In genomic region chr3:172257638-172258400, GRCh38 we compare ENCODE assay signal across 13 cellular contexts.
DNase-seq lines count a peak whose midpoint lies in the region; ATAC-seq, FAIRE-seq and TF ChIP-seq lines count a peak whose summit lies in the region.
"Had no signal": no experiment of that assay in that cellular context is flagged by ENCODE, and none has a peak within 500 bp of the region (broad histone marks: within the 10 kb centered on the region; RNA-seq: fewer than 3 reads in every experiment).

No MANE protein-coding gene starts in this region.

- no peaks in the 10 kb centered on the region for H3K27me3 ChIP-seq in HepG2 (ENCODE audit: control insufficient read depth in 1 of 2, insufficient read depth in 2 of 2, low read length in 2 of 2)
- H3K27me3 ChIP-seq in right lobe of liver = no peaks in the 10 kb centered on the region
- H3K27me3 ChIP-seq in aorta (ENCODE audit: control insufficient read depth in 1 of 2, insufficient read depth in 2 of 2, low read length in 1 of 2) = no peaks in the 10 kb centered on the region
- H3K27me3 ChIP-seq in testis = no peaks in the 10 kb centered on the region

- no peaks in the 10 kb centered on the region for H3K27me3 Mint-ChIP-seq in osteocyte (ENCODE audit: unreplicated experiment)

- FAIRE-seq in HepG2 (lab: Jason Lieb, UNC) (no peak), GM12892 (lab: Jason Lieb, UNC) (no peak)
- FAIRE-seq: urothelium cell line had no signal

- no TSS peak for BruUV-seq in HepG2 (replicated peaks; lab: Mats Ljungman, UMichigan)

- H3K4me1 Mint-ChIP-seq in osteocyte (ENCODE audit: unreplicated experiment) = peaks cover 56% of the 10 kb centered on the region

- peak overlapping the region; percentile 30 for H3K27ac ChIP-seq in HepG2 (ENCODE audit: extremely low read length, insufficient read depth, low read length)
- H3K27ac ChIP-seq in right lobe of liver = peak overlapping the region in 1 of 3 donors; percentile 7
- peak overlapping the region; percentile 98 to 100 for H3K27ac ChIP-seq in aorta (ENCODE audit: low read depth in 1 of 2, low read length in 2 of 2)
- H3K27ac ChIP-seq in testis = peak overlapping the region in 1 of 2 donors; percentile 49

- CTCF ChIA-PET in HepG2 (lab: Yijun Ruan, JAX; ENCODE audit: low intra/inter-chr PET ratio, low total read pairs) = no interaction called here

- H3K4me2 ChIP-seq in HepG2 (ENCODE audit: low read depth, low read length) = no peak overlapping the region

- DNase-seq in HepG2 (ENCODE audit: low spot score) (peak; percentile 35), right lobe of liver (no peak), epithelial cell of proximal tubule (ENCODE audit: low read depth) (peak; percentile 82), osteocyte (ENCODE audit: extremely low spot score, unreplicated experiment) (no peak), aorta (no peak), GM12892 (ENCODE audit: insufficient read length) (no peak), HUDEP-2 (lab: John Stamatoyannopoulos, UW; ENCODE audit: unreplicated experiment in 76 of 76) (no peak), testis (no peak)
- DNase-seq: activated CD4-positive, alpha-beta T cell treated with anti-CD3 and anti-CD28 coated beads, Interleukin-2, amount 50 U/mL, for 4 hours; activated gamma-delta T cell treated with Interleukin-2 at 50 U/mL for 16 hours; head of caudate nucleus; MM.1S had no signal

- peak; percentile 23 for ATAC-seq in HepG2
- no peak for ATAC-seq in right lobe of liver
- no peak for ATAC-seq in aorta (ENCODE audit: low FRiP score)

- H4K20me1 ChIP-seq in HepG2 (ENCODE audit: insufficient read depth, low read length) = peaks cover 98% of the 10 kb centered on the region

- H3K4me3 Mint-ChIP-seq in osteocyte (ENCODE audit: unreplicated experiment) = no peak overlapping the region

- H3K4me3 ChIP-seq in HepG2 (replicated peaks in 1 of 3; ENCODE audit: insufficient read depth in 1 of 3, low read depth in 2 of 3, low read length in 3 of 3) (no peak overlapping the region), right lobe of liver (no peak overlapping the region), epithelial cell of proximal tubule (ENCODE audit: low read depth, low read length) (no peak overlapping the region), aorta (ENCODE audit: low read length in 2 of 2) (no peak overlapping the region), testis (no peak overlapping the region)

- H3K27ac Mint-ChIP-seq in osteocyte (ENCODE audit: unreplicated experiment) = peak overlapping the region; percentile 53

- intact Hi-C loops in HepG2 (cut with micrococcal nuclease; ENCODE audit: unreplicated experiment) = no loop called here
- intact Hi-C loops in right lobe of liver (cut with DNase I) = no loop called here
- intact Hi-C loops in aorta (cut with DNase I) = loop anchor here (5.0 kb wide), 2 partner anchors 46 to 59 kb away; no protein-coding TSS in a partner anchor
- intact Hi-C loops in testis (cut with DNase I; ENCODE audit: low total_unique reads) = no loop called here

- peaks cover 40% of the 10 kb centered on the region for H3K36me3 Mint-ChIP-seq in osteocyte (ENCODE audit: unreplicated experiment)

- no peak overlapping the region for H3K9ac ChIP-seq in HepG2 (ENCODE audit: insufficient read depth, low read depth, low read length)

- TF ChIP-seq EP300 in HepG2 (IDR thresholded peaks at IDR 0.05; ENCODE audit: low read depth in 2 of 2, low read length in 2 of 2) (no peak), HepG2 (CRISPR knock-in tag; IDR thresholded peaks at IDR 0.05; ENCODE audit: borderline replicate concordance) (no peak)

- H3K36me3 ChIP-seq in HepG2 (replicated peaks in 1 of 2; ENCODE audit: control insufficient read depth in 1 of 2, insufficient read depth in 2 of 2, low read length in 2 of 2) = peaks cover 19 to 77% of the 10 kb centered on the region in 2 experiments
- H3K36me3 ChIP-seq in right lobe of liver = peaks cover 0 to 8% (median 0%) of the 10 kb centered on the region in 4 donors
- H3K36me3 ChIP-seq in aorta (ENCODE audit: control insufficient read depth in 1 of 2, insufficient read depth in 2 of 2, low read length in 1 of 2) = no peaks in the 10 kb centered on the region
- no peaks in the 10 kb centered on the region for H3K36me3 ChIP-seq in testis (ENCODE audit: low read depth, missing control alignments)

- WGBS in HepG2 (ENCODE audit: low lambda C conversion rate) = 91% methylated on average over 8 of the region's 8 CpGs
- 97% methylated on average over 8 of the region's 8 CpGs for WGBS in right lobe of liver (ENCODE audit: insufficient coverage, low coverage, low lambda C conversion rate, missing lambda C conversion rate)
- WGBS in aorta, 2 donors = 56 to 65% methylated on average over 8 of the region's 8 CpGs
- WGBS in testis, 2 donors = 91 to 96% methylated on average over 8 of the region's 8 CpGs

- in situ Hi-C loops in HepG2 (cut with HindIII; ENCODE audit: extremely low pct_ligation_motif_present, low pct_unique_long_range_greater_than_20kb) = no loop called here

- peaks cover 79% of the 10 kb centered on the region for H3K79me2 ChIP-seq in HepG2 (ENCODE audit: insufficient read depth, low read length)

- TF ChIP-seq CTCF in HepG2 (CRISPR knock-in tag; IDR thresholded peaks at IDR 0.05) (no peak), right lobe of liver (IDR thresholded peaks at IDR 0.05) (no peak), epithelial cell of proximal tubule (conservative IDR thresholded peaks at IDR 0.05; ENCODE audit: low read depth, low read length) (no peak), osteocyte (IDR thresholded peaks at IDR 0.05) (no peak), testis (IDR thresholded peaks at IDR 0.05) (no peak)

- H3K9me3 ChIP-seq in HepG2 (ENCODE audit: low read length) (no peaks in the 10 kb centered on the region), right lobe of liver (no peaks in the 10 kb centered on the region), aorta (ENCODE audit: control insufficient read depth, low read length) (no peaks in the 10 kb centered on the region), testis (no peaks in the 10 kb centered on the region)

- no peaks in the 10 kb centered on the region for H3K9me3 Mint-ChIP-seq in osteocyte (ENCODE audit: unreplicated experiment)

- no peak overlapping the region for H2AFZ ChIP-seq in HepG2 (ENCODE audit: low read length)

- POLR2A ChIA-PET in HepG2 (lab: Yijun Ruan, JAX) = no interaction called here

- TF ChIP-seq RAD21 in HepG2 (CRISPR knock-in tag; IDR thresholded peaks at IDR 0.05) = no peak

- no peak for TF ChIP-seq POLR2A in HepG2 (IDR thresholded peaks at IDR 0.05; ENCODE audit: insufficient read depth in 1 of 2, low read depth in 2 of 2, low read length in 2 of 2)
- TF ChIP-seq POLR2A in right lobe of liver (IDR thresholded peaks at IDR 0.05) = no peak
- no peak for TF ChIP-seq POLR2A in GM12892 (IDR thresholded peaks at IDR 0.05; ENCODE audit: low read depth, low read length)
- no peak for TF ChIP-seq POLR2A in testis (IDR thresholded peaks at IDR 0.05)

- H3K4me1 ChIP-seq in HepG2 (ENCODE audit: insufficient read depth, low read length) (peaks cover 59% of the 10 kb centered on the region), right lobe of liver (peaks cover 0 to 37% (median 5%) of the 10 kb centered on the region in 4 donors), aorta (ENCODE audit: control insufficient read depth in 1 of 2, insufficient read depth in 2 of 2, low read length in 2 of 2) (peaks cover 17 to 29% of the 10 kb centered on the region in 2 donors), testis (peaks cover 24% of the 10 kb centered on the region)

TF ChIP-seq in HepG2, 621 proteins besides CTCF, POLR2A, EP300 and RAD21:
- TF ChIP-seq RBM22 (optimal IDR thresholded peaks at IDR 0.05; ENCODE audit: low read length) (peak; percentile 94), POLR2G (IDR thresholded peaks at IDR 0.05; ENCODE audit: low read depth, low read length) (0 out of 2 replicates have a peak, but pooled peaks have one; percentile 11), ZNF816 (CRISPR knock-in tag; IDR thresholded peaks at IDR 0.05; ENCODE audit: borderline replicate concordance) (no peak), SSRP1 (CRISPR knock-in tag; IDR thresholded peaks at IDR 0.05) (0 out of 2 replicates have a peak, but pooled peaks have one; percentile 42)

Comparison
In these comparisons a context has a peak if more than half of its experiments do, and no peak if none do; other contexts are left out.
1. DNase-seq: peak in HepG2 (single experiment) and epithelial cell of proximal tubule (single experiment); none in right lobe of liver (0 of 3), osteocyte (single experiment), aorta (0 of 2), GM12892 (single experiment), HUDEP-2 (0 of 76) and testis (single experiment).
2. intact Hi-C loops: an anchor here in aorta (5.0 kb wide); none called in HepG2, right lobe of liver and testis.